ENCODE assay signal across 18 cellular contexts in genomic region chr22:23078462-23078787, GRCh38. TPM values are rescaled to one million over a fixed set of nuclear protein-coding genes. Genes with fewer than 3 reads are reported as not detected.
A peak's percentile ranks its signal among the peaks of the same experiment; 100 is the strongest.
DNase-seq lines count a peak whose midpoint lies in the region; ATAC-seq, FAIRE-seq and TF ChIP-seq lines count a peak whose summit lies in the region.
"Had no signal": no experiment of that assay in that cellular context is flagged by ENCODE, and none has a peak within 500 bp of the region (broad histone marks: within the 10 kb centered on the region; RNA-seq: fewer than 3 reads in every experiment).

No MANE protein-coding gene starts in this region.

- no peak overlapping the region for H3K23ac ChIP-seq in H1 (ENCODE audit: insufficient read length)

- no peak overlapping the region for H2BK15ac ChIP-seq in H1 (ENCODE audit: low read length)

- H3K4ac ChIP-seq in H1 (replicated peaks; ENCODE audit: insufficient read length, low read depth, low read length): no peak overlapping the region

- no peak overlapping the region for H2AFZ ChIP-seq in H1 (ENCODE audit: low read length)
- H2AFZ ChIP-seq: GM23338 had no signal

- peaks cover 0 to 5% (median 0%) of the 10 kb centered on the region in 11 experiments; a peak in 1 of 22 replicates for H3K9me3 ChIP-seq in BLaER1 treated with 17β-estradiol and CSF1 and Interleukin-3, amounts not matched to agents 10 nM and 100 nM (replicated peaks in 1 of 11)
- H3K9me3 ChIP-seq in HEK293 (ENCODE audit: control insufficient read depth, insufficient read depth, low read depth, low read length) (no peaks in the 10 kb centered on the region), H1 (ENCODE audit: insufficient read depth in 2 of 2, low read depth in 1 of 2, low read length in 1 of 2) (no peaks in the 10 kb centered on the region), stomach (no peaks in the 10 kb centered on the region)
- H3K9me3 ChIP-seq: Caco-2 had no signal

- H3K27ac Mint-ChIP-seq in stimulated activated effector memory CD8-positive, alpha-beta T cell treated with anti-CD3 and anti-CD28 coated beads, Interleukin-12 subunit alpha, Interleukin-12 subunit beta, amount 100 ng/mL, for 72 hours: no peak overlapping the region
- H3K27ac Mint-ChIP-seq: B cell, GM23338, HFFc6, IgD-negative memory B cell had no signal

- H3K14ac ChIP-seq in H1 (ENCODE audit: insufficient read length): no peak overlapping the region

- no peaks in the 10 kb centered on the region for H3K79me2 ChIP-seq in H1 (ENCODE audit: control insufficient read depth in 1 of 2, insufficient read depth in 2 of 2, low read length in 2 of 2)

- no peak overlapping the region for H3K4me3 Mint-ChIP-seq in stimulated activated effector memory CD8-positive, alpha-beta T cell treated with anti-CD3 and anti-CD28 coated beads, Interleukin-12 subunit alpha, Interleukin-12 subunit beta, amount 100 ng/mL, for 72 hours
- H3K4me3 Mint-ChIP-seq: B cell; CD8-positive, alpha-beta memory T cell; GM23338; H9; HFFc6; IgD-negative memory B cell had no signal

- no peak overlapping the region for H4K91ac ChIP-seq in H1 (replicated peaks; ENCODE audit: insufficient read length, low read length)

- no peak overlapping the region for H2BK20ac ChIP-seq in H1 (ENCODE audit: low read length)

- H3K4me3 ChIP-seq in BLaER1 treated with 17β-estradiol and CSF1 and Interleukin-3, amounts not matched to agents 10 nM and 100 nM: no peak overlapping the region
- H3K4me3 ChIP-seq in HEK293 (ENCODE audit: low read depth, low read length): no peak overlapping the region
- no peak overlapping the region for H3K4me3 ChIP-seq in H1 (ENCODE audit: extremely low read depth in 1 of 4, insufficient read depth in 2 of 4, low read depth in 3 of 4, low read length in 4 of 4)
- H3K4me3 ChIP-seq in stomach: no peak overlapping the region
- H3K4me3 ChIP-seq: GM23338 had no signal

- H4K8ac ChIP-seq in H1 (ENCODE audit: extremely low read depth, insufficient read depth, low read length): peak overlapping the region; percentile 71; the same call in 1 of the 2 replicates

- H2AK5ac ChIP-seq in H1 (ENCODE audit: low read depth, low read length): no peak overlapping the region

- H3K9me3 Mint-ChIP-seq in stimulated activated effector memory CD8-positive, alpha-beta T cell treated with anti-CD3 and anti-CD28 coated beads, Interleukin-12 subunit alpha, Interleukin-12 subunit beta, amount 100 ng/mL, for 72 hours: no peaks in the 10 kb centered on the region
- H3K9me3 Mint-ChIP-seq: CD8-positive, alpha-beta memory T cell; GM23338; H9; HFFc6 had no signal

- DNase-seq in H1 (ENCODE audit: low read depth in 1 of 2, low spot score in 2 of 2) (no peak), stomach (no peak), islet precursor cell (no peak), DMS79 treated with DMSO at 0.1 percent for 48 hours (lab: John Stamatoyannopoulos, UW) (no peak), activated gamma-delta T cell treated with Interleukin-2 at 50 U/mL for 16 hours (no peak)
- DNase-seq in stimulated activated effector memory CD8-positive, alpha-beta T cell treated with anti-CD3 and anti-CD28 coated beads, Interleukin-12 subunit alpha, Interleukin-12 subunit beta, amount 100 ng/mL, for 72 hours (ENCODE audit: low spot score in 2 of 2): no peak
- DNase-seq: Caco-2; CD8-positive, alpha-beta memory T cell; DMS53; H9; HFFc6 had no signal

- ATAC-seq in stimulated activated effector memory CD8-positive, alpha-beta T cell treated with anti-CD3 and anti-CD28 coated beads, Interleukin-12 subunit alpha, Interleukin-12 subunit beta, amount 100 ng/mL, for 72 hours: no peak
- ATAC-seq: GM23338 had no signal

- TF ChIP-seq CTCF in HEK293 (tag by site-specific recombination; IDR thresholded peaks at IDR 0.05) (no peak), H1 (IDR thresholded peaks at IDR 0.05; ENCODE audit: control extremely low read depth in 1 of 3, insufficient read depth in 1 of 3, low read depth in 1 of 3, low read length in 3 of 3) (no peak), stomach (IDR thresholded peaks at IDR 0.05) (no peak)

- peaks cover 19 to 96% (median 84%) of the 10 kb centered on the region in 10 experiments; a peak in 19 of 20 replicates for H3K4me1 ChIP-seq in BLaER1 treated with 17β-estradiol and CSF1 and Interleukin-3, amounts not matched to agents 10 nM and 100 nM
- H3K4me1 ChIP-seq in HEK293 (ENCODE audit: control insufficient read depth, insufficient read depth, low read length): no peaks in the 10 kb centered on the region
- H3K4me1 ChIP-seq in H1 (replicated peaks in 1 of 4; ENCODE audit: control insufficient read depth in 3 of 4, insufficient read depth in 4 of 4, low read length in 3 of 4): no peaks in the 10 kb centered on the region; a peak in 1 of 7 replicates
- H3K4me1 ChIP-seq in stomach: peaks cover 21 to 58% (median 32%) of the 10 kb centered on the region in 4 donors

- H3K27ac ChIP-seq in BLaER1 treated with 17β-estradiol and CSF1 and Interleukin-3, amounts not matched to agents 10 nM and 100 nM: no peak overlapping the region
- H3K27ac ChIP-seq in HEK293 (ENCODE audit: extremely low read depth, low read depth, low read length) (no peak overlapping the region), H1 (ENCODE audit: low read depth, low read length) (no peak overlapping the region), stomach (peak overlapping the region; percentile 12 to 66 (median 56))
- H3K27ac ChIP-seq: KMS-11 had no signal

- no peaks in the 10 kb centered on the region for H3K36me3 Mint-ChIP-seq in stimulated activated effector memory CD8-positive, alpha-beta T cell treated with anti-CD3 and anti-CD28 coated beads, Interleukin-12 subunit alpha, Interleukin-12 subunit beta, amount 100 ng/mL, for 72 hours
- H3K36me3 Mint-ChIP-seq: CD8-positive, alpha-beta memory T cell; IgD-negative memory B cell had no signal

- 91% methylated on average over 3 of the region's 3 CpGs; no CpG with 5 or more reads in 1 of the 2 experiments for WGBS in H1 (ENCODE audit: extremely low coverage in 1 of 2, insufficient coverage in 1 of 2, insufficient read length in 1 of 2, insufficient replicate concordance in 2 of 2, low coverage in 1 of 2, low lambda C conversion rate in 2 of 2, missing lambda C conversion rate in 1 of 2), 2 experiments
- 23 to 73% (median 37%) methylated on average over 3 of the region's 3 CpGs for WGBS in stomach, 5 donors

- no peak for TF ChIP-seq POLR2A in H1 (IDR thresholded peaks at IDR 0.05; ENCODE audit: control extremely low read depth in 1 of 2, low read depth in 2 of 2, low read length in 2 of 2)
- no peak for TF ChIP-seq POLR2A in stomach (IDR thresholded peaks at IDR 0.05)

- CTCF ChIA-PET in HEK293 (lab: Yijun Ruan, JAX): interaction anchor here (0.7 kb wide), 1 partner anchor 57 kb away, joined by 3 read pairs; no protein-coding TSS in a partner anchor
- CTCF ChIA-PET in H1 (lab: Charles Lee; ENCODE audit: partially characterized antibody): interaction anchor here (1.2 kb wide), 1 partner anchor 9 kb away, joined by 4 read pairs; no protein-coding TSS in a partner anchor

- no peak for FAIRE-seq in H1 (lab: Jason Lieb, UNC)
- FAIRE-seq: A204.1 had no signal

- no peak for TF ChIP-seq RAD21 in H1 (IDR thresholded peaks at IDR 0.05 in 1 of 2, conservative IDR thresholded peaks at IDR 0.05 in 1 of 2; ENCODE audit: low read depth in 2 of 2, low read length in 2 of 2)

- peaks cover 6% of the 10 kb centered on the region for H3K4me1 Mint-ChIP-seq in stimulated activated effector memory CD8-positive, alpha-beta T cell treated with anti-CD3 and anti-CD28 coated beads, Interleukin-12 subunit alpha, Interleukin-12 subunit beta, amount 100 ng/mL, for 72 hours

- H3K4me2 ChIP-seq in BLaER1 treated with 17β-estradiol and CSF1 and Interleukin-3, amounts not matched to agents 10 nM and 100 nM: peak overlapping the region in 6 of 11 experiments; percentile 25 to 99 (median 95); a peak in 10 of 22 replicates
- no peak overlapping the region for H3K4me2 ChIP-seq in H1 (ENCODE audit: insufficient read depth in 1 of 2, low read depth in 2 of 2, low read length in 2 of 2)
- H3K4me2 ChIP-seq: GM23338, KMS-11 had no signal

- no peak overlapping the region for H4K5ac ChIP-seq in H1 (ENCODE audit: insufficient read length, low read depth, low read length)

- POLR2A ChIA-PET in HEK293 (lab: Yijun Ruan, JAX): no interaction called here
- POLR2A ChIA-PET in H1 (lab: Charles Lee; ENCODE audit: partially characterized antibody): no interaction called here

- no peaks in the 10 kb centered on the region for H3K23me2 ChIP-seq in H1 (ENCODE audit: low read depth, low read length)

- no peak overlapping the region for H2BK120ac ChIP-seq in H1 (replicated peaks; ENCODE audit: low read depth, low read length)

- H3K79me1 ChIP-seq in H1 (ENCODE audit: low read depth, low read length): no peaks in the 10 kb centered on the region; the same call in none of the 2 replicates

- TF ChIP-seq EP300 in H1 (IDR thresholded peaks at IDR 0.05; ENCODE audit: borderline replicate concordance in 1 of 2, low read depth in 2 of 2, low read length in 2 of 2): no peak
- no peak for TF ChIP-seq EP300 in stomach (IDR thresholded peaks at IDR 0.05)

- H2BK5ac ChIP-seq in H1 (ENCODE audit: low read depth, low read length): no peak overlapping the region

- H3K27me3 ChIP-seq in BLaER1 treated with 17β-estradiol and CSF1 and Interleukin-3, amounts not matched to agents 10 nM and 100 nM: peaks cover 0 to 6% (median 0%) of the 10 kb centered on the region in 11 experiments; a peak in 3 of 22 replicates
- H3K27me3 ChIP-seq in H1 (replicated peaks in 1 of 4; ENCODE audit: control insufficient read depth in 3 of 4, extremely low read depth in 1 of 4, insufficient read depth in 3 of 4, low read length in 3 of 4) (no peaks in the 10 kb centered on the region; a peak in 2 of 7 replicates), stomach (peaks cover 0 to under 1% (median 0%) of the 10 kb centered on the region in 3 donors)

- H4K20me1 ChIP-seq in BLaER1 treated with 17β-estradiol and CSF1 and Interleukin-3, amounts not matched to agents 10 nM and 100 nM: peaks cover 0 to 97% (median 8%) of the 10 kb centered on the region in 11 experiments; a peak in 9 of 22 replicates
- H4K20me1 ChIP-seq in H1 (replicated peaks in 1 of 2; ENCODE audit: control insufficient read depth in 1 of 2, insufficient read depth in 2 of 2, low read length in 2 of 2): peaks cover 4 to 12% of the 10 kb centered on the region in 2 experiments

- H3K9ac ChIP-seq in BLaER1 treated with 17β-estradiol and CSF1 and Interleukin-3, amounts not matched to agents 10 nM and 100 nM: no peak overlapping the region
- no peak overlapping the region for H3K9ac ChIP-seq in H1 (replicated peaks in 1 of 4; ENCODE audit: extremely low read depth in 1 of 4, low read depth in 3 of 4, low read length in 3 of 4)
- H3K9ac ChIP-seq: KMS-11 had no signal

- H3K36me3 ChIP-seq in BLaER1 treated with 17β-estradiol and CSF1 and Interleukin-3, amounts not matched to agents 10 nM and 100 nM: peaks cover 0 to 3% (median 0%) of the 10 kb centered on the region in 11 experiments; a peak in 1 of 22 replicates
- peaks cover 0 to 30% of the 10 kb centered on the region in 2 experiments; a peak in 1 of 3 replicates for H3K36me3 ChIP-seq in HEK293 (ENCODE audit: control insufficient read depth in 2 of 2, insufficient read depth in 1 of 2, low read length in 2 of 2)
- H3K36me3 ChIP-seq in H1 (ENCODE audit: control insufficient read depth in 2 of 4, insufficient read depth in 4 of 4, low read length in 3 of 4): no peaks in the 10 kb centered on the region
- H3K36me3 ChIP-seq in stomach: no peaks in the 10 kb centered on the region

- intact Hi-C loops in stomach (cut with DNase I; ENCODE audit: low total_unique reads): no loop called here

- H3K18ac ChIP-seq in H1 (ENCODE audit: extremely low read depth, low read length): no peak overlapping the region

- H3K56ac ChIP-seq in H1 (replicated peaks; ENCODE audit: insufficient read length, low read depth, low read length): no peak overlapping the region

- H2BK12ac ChIP-seq in H1 (ENCODE audit: low read depth, low read length): no peak overlapping the region

RNA-seq across cellular contexts. Expression of gene GNAZ, which starts 8.1 kb away (rescaled TPM):
- 9.6 and 9.7 TPM in 2 replicates for total RNA-seq in H1 (2021; fragmentation: NEBNext Ultra II Directional; extraction: Animal tissue kit (Norgen Biotek cat#: 25700))
- 6.6 and 6.9 TPM in 2 replicates for polyA plus RNA-seq in H1 (2011; rRNA removed)
- polyA plus RNA-seq in H1 (2011; cell fraction: cytosol; rRNA removed): 7.7 TPM
- polyA plus RNA-seq in H1 (2011; cell fraction: nucleus; rRNA removed): 7.4 TPM
- 5.7 to 7.8 TPM (median 6.8 TPM) in 4 replicates for polyA plus RNA-seq in H1 (2012, experiment 1 of 2)
- polyA plus RNA-seq in H1 (2012, experiment 2 of 2): 4.4 TPM
- 5.3 TPM for polyA plus RNA-seq in H1 (2013, experiment 1 of 2)
- polyA plus RNA-seq in H1 (2013, experiment 2 of 2): 5.5 TPM
- polyA minus RNA-seq in H1 (2011; rRNA and poly(A)+ RNA removed): 6.4 and 7.5 TPM in 2 replicates
- polyA minus RNA-seq in H1 (2011; cell fraction: cytosol; rRNA and poly(A)+ RNA removed): 5.6 TPM
- polyA minus RNA-seq in H1 (2011; cell fraction: nucleus; rRNA and poly(A)+ RNA removed): 4.3 TPM
- total RNA-seq in stomach: 10 to 100 TPM in 4 of 5 donors, 1 to 10 TPM in 1; 7.6 to 18.8 (median 17.9) TPM
- polyA plus RNA-seq in stomach: 1 to 10 TPM; 4.3 to 8.6 (median 8.1) TPM

Comparison
In these comparisons a context has a peak if more than half of its experiments do, and no peak if none do; other contexts are left out.
1. H3K27ac ChIP-seq: peak in stomach (5 of 5); none in BLaER1 treated with 17β-estradiol and CSF1 and Interleukin-3, amounts not matched to agents 10 nM and 100 nM (0 of 11), HEK293 (single experiment) and H1 (single experiment).
2. H3K4me2 ChIP-seq: peak in BLaER1 treated with 17β-estradiol and CSF1 and Interleukin-3, amounts not matched to agents 10 nM and 100 nM (6 of 11); none in H1 (0 of 2).